ENCODE assay signal across 9 cellular contexts in genomic region chr19:56837892-56838679, GRCh38. TPM values are rescaled to one million over a fixed set of nuclear protein-coding genes. Genes with fewer than 3 reads are reported as not detected.
DNase-seq lines count a peak whose midpoint lies in the region; ATAC-seq and TF ChIP-seq lines count a peak whose summit lies in the region.
"Had no signal": no experiment of that assay in that cellular context is flagged by ENCODE, and none has a peak within 500 bp of the region (broad histone marks: within the 10 kb centered on the region; RNA-seq: fewer than 3 reads in every experiment).

No MANE protein-coding gene starts in this region.

- H3K27me3 Mint-ChIP-seq in MCF 10A (ENCODE audit: insufficient read depth, unreplicated experiment) (no peaks in the 10 kb centered on the region), WTC11 (ENCODE audit: low read depth) (peaks cover 15% of the 10 kb centered on the region)

- H3K4me1 Mint-ChIP-seq in MCF 10A (ENCODE audit: insufficient read depth, unreplicated experiment) (no peaks in the 10 kb centered on the region), WTC11 (no peaks in the 10 kb centered on the region)

- no peaks in the 10 kb centered on the region for H3K79me2 ChIP-seq in MM.1S (ENCODE audit: low read length)

- no peaks in the 10 kb centered on the region for H3K9me2 ChIP-seq in MM.1S (replicated peaks; ENCODE audit: insufficient read depth, low read length)

- H3K27ac Mint-ChIP-seq in MCF 10A (ENCODE audit: low read depth, unreplicated experiment) (no peak overlapping the region), WTC11 (no peak overlapping the region)

- H3K4me2 ChIP-seq in MM.1S (ENCODE audit: low read depth, low read length): no peak overlapping the region

- H3K4me3 Mint-ChIP-seq in MCF 10A (ENCODE audit: unreplicated experiment) (no peak overlapping the region), WTC11 (no peak overlapping the region)

- H3K36me3 Mint-ChIP-seq in MCF 10A (ENCODE audit: insufficient read depth, unreplicated experiment) (no peaks in the 10 kb centered on the region), WTC11 (peaks cover 67% of the 10 kb centered on the region)

- POLR2A ChIA-PET in MCF 10A (lab: Yijun Ruan, JAX): no interaction called here
- POLR2A ChIA-PET in WTC11 (lab: Charles Lee): no interaction called here

- no peak overlapping the region for H2AFZ ChIP-seq in MM.1S (ENCODE audit: low read length)

- H4K20me1 ChIP-seq in MM.1S (ENCODE audit: insufficient read depth, low read length): no peaks in the 10 kb centered on the region

- BruUV-seq in MCF 10A (replicated peaks; lab: Mats Ljungman, UMichigan): no TSS peak

- H3K27me3 ChIP-seq in breast epithelium (no peaks in the 10 kb centered on the region), muscle layer of colon (ENCODE audit: control insufficient read depth in 1 of 2, insufficient read depth in 2 of 2, low read length in 2 of 2) (no peaks in the 10 kb centered on the region), MM.1S (replicated peaks; ENCODE audit: insufficient read depth, low read length) (no peaks in the 10 kb centered on the region)

- H3K9ac ChIP-seq in muscle layer of colon (ENCODE audit: low read length): no peak overlapping the region
- H3K9ac ChIP-seq in MM.1S (ENCODE audit: low read length): no peak overlapping the region

- ATAC-seq in WTC11: no peak

- H3K9me3 Mint-ChIP-seq in MCF 10A (ENCODE audit: unreplicated experiment) (peaks cover 48% of the 10 kb centered on the region), WTC11 (peaks cover 54% of the 10 kb centered on the region)

- no peaks in the 10 kb centered on the region for H3K36me3 ChIP-seq in breast epithelium
- H3K36me3 ChIP-seq in muscle layer of colon (ENCODE audit: insufficient read depth, low read length): no peaks in the 10 kb centered on the region
- no peaks in the 10 kb centered on the region for H3K36me3 ChIP-seq in MM.1S (replicated peaks; ENCODE audit: insufficient read depth, low read length)

- no peak for TF ChIP-seq POLR2A in breast epithelium (IDR thresholded peaks at IDR 0.05)
- no peak for TF ChIP-seq POLR2A in erythroblast (IDR thresholded peaks at IDR 0.05; ENCODE audit: low read length)

- H3F3A ChIP-seq in MM.1S (ENCODE audit: insufficient read depth, low read length): no peaks in the 10 kb centered on the region

- H3K4me1 ChIP-seq in breast epithelium (no peaks in the 10 kb centered on the region), muscle layer of colon (ENCODE audit: insufficient read depth, low read length) (no peaks in the 10 kb centered on the region), MM.1S (ENCODE audit: low read length) (no peaks in the 10 kb centered on the region)

- DNase-seq in breast epithelium (ENCODE audit: low spot score in 2 of 2): peak; percentile 66 to 67
- DNase-seq in MCF 10A (ENCODE audit: unreplicated experiment): no peak
- DNase-seq in erythroblast (lab: John Stamatoyannopoulos, UW): peak; percentile 33 to 46
- DNase-seq in NCI-H128 (lab: John Stamatoyannopoulos, UW; ENCODE audit: unreplicated experiment): no peak
- no peak for DNase-seq in GDM1 (lab: John Stamatoyannopoulos, UW)
- DNase-seq in MM.1S: no peak
- no peak for DNase-seq in WTC11 (ENCODE audit: low spot score)

- intact Hi-C loops in breast epithelium (cut with DNase I; ENCODE audit: low total_unique reads) (no loop called here), MCF 10A (cut with micrococcal nuclease) (no loop called here)

- H3K4me3 ChIP-seq in breast epithelium: peak overlapping the region; percentile 40 to 75 (median 64)
- peak overlapping the region; percentile 33 to 58 for H3K4me3 ChIP-seq in muscle layer of colon (ENCODE audit: low read depth in 1 of 2, low read length in 2 of 2)
- no peak overlapping the region for H3K4me3 ChIP-seq in MM.1S (ENCODE audit: low read length)

- peaks cover 0 to 26% of the 10 kb centered on the region in 2 donors for H3K9me3 ChIP-seq in breast epithelium
- no peaks in the 10 kb centered on the region for H3K9me3 ChIP-seq in muscle layer of colon (ENCODE audit: low read length)
- no peaks in the 10 kb centered on the region for H3K9me3 ChIP-seq in MM.1S (replicated peaks; ENCODE audit: insufficient read depth, low read length)

- H3K27ac ChIP-seq in breast epithelium (peak overlapping the region; percentile 86 to 93), muscle layer of colon (ENCODE audit: low read depth, low read length) (peak overlapping the region; percentile 65), MM.1S (ENCODE audit: low read length) (no peak overlapping the region)

- TF ChIP-seq CTCF in breast epithelium (IDR thresholded peaks at IDR 0.05) (peak; percentile 23 to 54 (median 25)), MCF 10A (IDR thresholded peaks at IDR 0.05; ENCODE audit: unreplicated experiment) (no peak), MM.1S (IDR thresholded peaks at IDR 0.05; ENCODE audit: low read length) (no peak), WTC11 (IDR thresholded peaks at IDR 0.05) (no peak)

- CTCF ChIA-PET in MCF 10A (lab: Yijun Ruan, JAX): no interaction called here
- CTCF ChIA-PET in WTC11 (lab: Charles Lee): no interaction called here

TF ChIP-seq in WTC11, 78 proteins besides CTCF, POLR2A, EP300 and RAD21 (continues in another document):
- TF ChIP-seq ELF4 (CRISPR knock-in tag; IDR thresholded peaks at IDR 0.05; ENCODE audit: low read depth) (no peak), ERG (CRISPR knock-in tag; IDR thresholded peaks at IDR 0.05) (no peak), JUN (CRISPR knock-in tag; IDR thresholded peaks at IDR 0.05) (no peak), ESRRA (CRISPR knock-in tag; IDR thresholded peaks at IDR 0.05; ENCODE audit: borderline replicate concordance) (no peak), MYBL2 (CRISPR knock-in tag; IDR thresholded peaks at IDR 0.05) (no peak), TP53 (CRISPR knock-in tag; IDR thresholded peaks at IDR 0.05) (no peak), STAT6 (CRISPR knock-in tag; conservative IDR thresholded peaks at IDR 0.05; ENCODE audit: low read depth) (no peak), FOXP1 (CRISPR knock-in tag; IDR thresholded peaks at IDR 0.05; ENCODE audit: borderline replicate concordance) (no peak)
- TF ChIP-seq, protein P1, sequence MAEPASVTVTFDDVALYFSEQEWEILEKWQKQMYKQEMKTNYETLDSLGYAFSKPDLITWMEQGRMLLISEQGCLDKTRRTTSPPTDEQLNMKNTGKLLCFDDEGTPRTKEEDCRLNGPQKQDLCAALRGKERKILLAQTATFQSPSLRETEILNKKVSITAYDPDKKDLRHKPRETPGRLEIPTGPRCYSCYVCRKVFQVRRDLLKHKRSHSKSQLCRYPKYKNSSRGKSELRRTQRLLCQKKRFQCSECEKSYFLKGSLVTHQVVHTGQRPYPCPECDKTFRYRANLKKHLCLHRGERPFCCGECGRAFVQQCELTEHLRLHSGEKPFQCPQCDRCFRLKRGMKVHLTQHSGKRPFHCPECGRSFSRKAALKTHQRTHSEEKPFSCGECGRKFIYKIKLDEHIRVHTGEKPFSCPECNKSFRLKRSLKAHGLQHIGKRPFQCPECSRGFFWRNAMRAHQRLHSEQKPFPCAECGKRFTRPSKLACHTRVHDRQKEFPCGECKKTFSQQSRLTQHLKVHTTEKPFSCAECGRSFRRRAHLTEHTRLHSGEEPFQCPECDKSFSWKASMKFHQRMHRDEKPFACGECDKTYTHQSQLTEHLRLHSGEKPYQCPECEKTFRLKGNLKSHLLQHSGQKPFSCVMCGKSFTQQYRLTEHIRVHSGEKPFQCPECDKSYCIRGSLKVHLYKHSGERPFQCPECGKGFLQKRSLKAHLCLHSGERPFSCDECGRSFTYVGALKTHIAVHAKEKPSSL (CRISPR knock-in tag; conservative IDR thresholded peaks at IDR 0.05): no peak
- TF ChIP-seq, protein P2, sequence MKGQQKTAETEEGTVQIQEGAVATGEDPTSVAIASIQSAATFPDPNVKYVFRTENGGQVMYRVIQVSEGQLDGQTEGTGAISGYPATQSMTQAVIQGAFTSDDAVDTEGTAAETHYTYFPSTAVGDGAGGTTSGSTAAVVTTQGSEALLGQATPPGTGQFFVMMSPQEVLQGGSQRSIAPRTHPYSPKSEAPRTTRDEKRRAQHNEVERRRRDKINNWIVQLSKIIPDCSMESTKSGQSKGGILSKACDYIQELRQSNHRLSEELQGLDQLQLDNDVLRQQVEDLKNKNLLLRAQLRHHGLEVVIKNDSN (CRISPR knock-in tag; IDR thresholded peaks at IDR 0.05): no peak

RNA-seq across cellular contexts. Expression of gene PEG3, which starts 2.4 kb away (rescaled TPM):
- total RNA-seq in breast epithelium (10 to 100 TPM in 2 of 3 donors, 1 to 10 TPM in 1; 9.1 to 24.0 (median 17.0) TPM), MCF 10A (2022) (not detected in 2 replicates), WTC11 (2021) (0.27 to 0.83 TPM (median 0.32 TPM) in 3 replicates)
- total RNA-seq: activated CD8-positive, alpha-beta memory T cell treated with anti-CD3 and anti-CD28 coated beads for 36 hours had no signal

RNA-seq across cellular contexts. Expression of gene ZIM2, which starts 2.4 kb away (rescaled TPM):
- total RNA-seq in breast epithelium (1 to 10 TPM in 2 of 3 donors, under 1 TPM in 1; 0.48 to 1.6 (median 1.3) TPM), MCF 10A (2022) (not detected in 2 replicates), WTC11 (2021) (not detected in 3 replicates)
- total RNA-seq: activated CD8-positive, alpha-beta memory T cell treated with anti-CD3 and anti-CD28 coated beads for 36 hours had no signal

Comparison
In these comparisons a context has a peak if more than half of its experiments do, and no peak if none do; other contexts are left out.
1. DNase-seq: peak in breast epithelium (2 of 2) and erythroblast (2 of 2); none in MCF 10A (single experiment), NCI-H128 (single experiment), GDM1 (single experiment), MM.1S (single experiment) and WTC11 (single experiment).
2. CTCF ChIP-seq: peak in breast epithelium (3 of 3); none in MCF 10A (single experiment), MM.1S (single experiment) and WTC11 (single experiment).